In genomic region chr4:4387531-4388311, GRCh38 we compare ENCODE assay signal across 10 cellular contexts. TPM values are rescaled to one million over a fixed set of nuclear protein-coding genes. Genes with fewer than 3 reads are reported as not detected.
DNase-seq lines count a peak whose midpoint lies in the region; ATAC-seq and TF ChIP-seq lines count a peak whose summit lies in the region.
"Had no signal": no experiment of that assay in that cellular context is flagged by ENCODE, and none has a peak within 500 bp of the region (broad histone marks: within the 10 kb centered on the region; RNA-seq: fewer than 3 reads in every experiment).

No MANE protein-coding gene starts in this region.

- WGBS in esophagus muscularis mucosa: 33% methylated on average over 3 of the region's 62 CpGs

- H3K27ac ChIP-seq in Peyer's patch (no peak overlapping the region), esophagus muscularis mucosa (replicated peaks in 1 of 4) (no peak overlapping the region)
- H3K27ac ChIP-seq: 22Rv1 had no signal

- no peak for ATAC-seq in HG03095 (IDR thresholded peaks at IDR 0.05; ENCODE audit: unreplicated experiment)

- TF ChIP-seq EP300 in esophagus muscularis mucosa (IDR thresholded peaks at IDR 0.05): no peak

- TF ChIP-seq POLR2A in Peyer's patch (IDR thresholded peaks at IDR 0.05) (no peak), esophagus muscularis mucosa (IDR thresholded peaks at IDR 0.05; ENCODE audit: low read depth) (no peak)

- DNase-seq in DMS 273 (lab: John Stamatoyannopoulos, UW; ENCODE audit: unreplicated experiment) (peak; percentile 18), DMS 273 treated with DMSO at 0.1 percent for 48 hours (lab: John Stamatoyannopoulos, UW) (no peak), Peyer's patch (peak in 1 of 3 donors; percentile 37), esophagus muscularis mucosa (ENCODE audit: extremely low spot score) (no peak), retina (peak; percentile 56), NCI-H187 (lab: John Stamatoyannopoulos, UW) (no peak), globus pallidus (ENCODE audit: low spot score) (no peak)

- intact Hi-C loops in esophagus muscularis mucosa (cut with DNase I): no loop called here

- H3K4me1 ChIP-seq in Peyer's patch (peaks cover 0 to 32% (median 6%) of the 10 kb centered on the region in 4 donors), esophagus muscularis mucosa (peaks cover 20 to 33% (median 32%) of the 10 kb centered on the region in 4 donors)

- H3K27me3 ChIP-seq in Peyer's patch (peaks cover 0 to 28% of the 10 kb centered on the region in 2 donors), esophagus muscularis mucosa (peaks cover 0 to 90% (median 28%) of the 10 kb centered on the region in 4 donors)

- no peaks in the 10 kb centered on the region for H3K36me3 ChIP-seq in Peyer's patch
- H3K36me3 ChIP-seq in esophagus muscularis mucosa: no peaks in the 10 kb centered on the region

- TF ChIP-seq CTCF in Peyer's patch (IDR thresholded peaks at IDR 0.05): no peak
- TF ChIP-seq CTCF in esophagus muscularis mucosa (IDR thresholded peaks at IDR 0.05): no peak

- H3K9me3 ChIP-seq in Peyer's patch (no peaks in the 10 kb centered on the region), esophagus muscularis mucosa (no peaks in the 10 kb centered on the region)

- H3K4me3 ChIP-seq in Peyer's patch (peak overlapping the region; percentile 21 to 52 (median 45)), esophagus muscularis mucosa (peak overlapping the region; percentile 46 to 53 (median 48))
- H3K4me3 ChIP-seq: lung had no signal

RNA-seq across cellular contexts. Expression of gene NSG1, which starts 0.8 kb away (rescaled TPM):
- 10 to 100 TPM in 1 of 4 donors, 1 to 10 TPM in 3; 2.0 to 13.2 (median 3.7) TPM for total RNA-seq in Peyer's patch
- total RNA-seq in esophagus muscularis mucosa: 1 to 10 TPM in 3 of 4 donors, under 1 TPM in 1; 0.42 to 5.1 (median 2.7) TPM

Comparison
In these comparisons a context has a peak if more than half of its experiments do, and no peak if none do; other contexts are left out.
1. DNase-seq: peak in DMS 273 (single experiment) and retina (single experiment); none in DMS 273 treated with DMSO at 0.1 percent for 48 hours (single experiment), esophagus muscularis mucosa (single experiment), NCI-H187 (0 of 2) and globus pallidus (single experiment).